ENCODE assay signal across 19 cellular contexts in genomic region chr22:35634015-35634414, GRCh38. TPM values are rescaled to one million over a fixed set of nuclear protein-coding genes. Genes with fewer than 3 reads are reported as not detected.
DNase-seq lines count a peak whose midpoint lies in the region; ATAC-seq, FAIRE-seq and TF ChIP-seq lines count a peak whose summit lies in the region.
"Had no signal": no experiment of that assay in that cellular context is flagged by ENCODE, and none has a peak within 500 bp of the region (broad histone marks: within the 10 kb centered on the region; RNA-seq: fewer than 3 reads in every experiment).

No MANE protein-coding gene starts in this region.

- POLR2A ChIA-PET in GM12878 (lab: Charles Lee) = interaction anchor here (1.1 kb wide), 1 partner anchor 15 kb away, joined by 3 read pairs; no protein-coding TSS in a partner anchor

- no peaks in the 10 kb centered on the region for H3K79me2 ChIP-seq in GM12878 (ENCODE audit: control insufficient read depth, insufficient read depth, low read length)

- no TSS peak for BruUV-seq in GM12878 (replicated peaks; lab: Mats Ljungman, UMichigan)

- H3K36me3 ChIP-seq in GM12878 (ENCODE audit: control insufficient read depth in 2 of 2, insufficient read depth in 2 of 2, low read length in 1 of 2) (no peaks in the 10 kb centered on the region), upper lobe of right lung (no peaks in the 10 kb centered on the region)
- H3K36me3 ChIP-seq: ovary, vagina had no signal

- ATAC-seq in Right ventricle myocardium inferior (no peak), GM12878 (peak; percentile 7; the same call in 1 of the 3 replicates), upper lobe of right lung (peak; percentile 21), omental fat pad (ENCODE audit: low FRiP score) (no peak)
- ATAC-seq: left ventricle myocardium superior had no signal

- FAIRE-seq in GM12878 (lab: Jason Lieb, UNC) = no peak

- H3K4me2 ChIP-seq in GM12878 (ENCODE audit: control insufficient read depth, insufficient read depth) = no peak overlapping the region

- WGBS in GM12878 (ENCODE audit: insufficient coverage, insufficient replicate concordance, low lambda C conversion rate, missing lambda C conversion rate) = 39% methylated on average over 5 of the region's 5 CpGs

- RAD21 ChIA-PET in GM12878 (lab: Charles Lee; ENCODE audit: unreplicated experiment) = interaction anchor here (2.5 kb wide), 1 partner anchor 14 kb away, joined by 10 read pairs; the partner anchor contains the start of gene APOL6

- no peak for TF ChIP-seq EP300 in GM12878 (IDR thresholded peaks at IDR 0.05; ENCODE audit: borderline replicate concordance in 1 of 2, control insufficient read depth in 1 of 2, low read depth in 2 of 2, low read length in 2 of 2)

- no peak overlapping the region for H3K9ac ChIP-seq in GM12878 (ENCODE audit: control insufficient read depth, insufficient read depth, low read length)

- no peak for TF ChIP-seq CTCF in GM12878 (IDR thresholded peaks at IDR 0.05 in 2 of 3, conservative IDR thresholded peaks at IDR 0.05 in 1 of 3; ENCODE audit: control insufficient read depth in 2 of 3, extremely low read depth in 1 of 3, insufficient read depth in 1 of 3, low read depth in 3 of 3, low read length in 3 of 3)
- no peak for TF ChIP-seq CTCF in upper lobe of right lung (IDR thresholded peaks at IDR 0.05)
- no peak for TF ChIP-seq CTCF in foreskin fibroblast (IDR thresholded peaks at IDR 0.05; ENCODE audit: low read depth, low read length)
- no peak for TF ChIP-seq CTCF in omental fat pad (IDR thresholded peaks at IDR 0.05)

- H3K27me3 ChIP-seq in GM12878 (replicated peaks in 1 of 2; ENCODE audit: control insufficient read depth in 2 of 2, insufficient read depth in 2 of 2, low read length in 1 of 2) = no peaks in the 10 kb centered on the region
- no peaks in the 10 kb centered on the region for H3K27me3 ChIP-seq in upper lobe of right lung
- H3K27me3 ChIP-seq: ovary, vagina had no signal

- SMC1A ChIA-PET in GM12878 (lab: Charles Lee; ENCODE audit: uncharacterized antibody, unreplicated experiment) = interaction anchor here (2.1 kb wide), 1 partner anchor 14 kb away, joined by 12 read pairs; the partner anchor contains the start of gene APOL6

- no peak overlapping the region for H2AFZ ChIP-seq in GM12878 (ENCODE audit: control insufficient read depth, low read depth, low read length)

- H4K20me1 ChIP-seq in GM12878 (ENCODE audit: control insufficient read depth, insufficient read depth) = no peaks in the 10 kb centered on the region

- no peak for TF ChIP-seq POLR2A in GM12878 (IDR thresholded peaks at IDR 0.05; ENCODE audit: low read depth, low read length)

- H3K27ac ChIP-seq in GM12878 (ENCODE audit: control insufficient read depth, insufficient read depth) = no peak overlapping the region
- H3K27ac ChIP-seq in upper lobe of right lung = no peak overlapping the region
- H3K27ac ChIP-seq: ovary, vagina had no signal

- peak; percentile 46 for DNase-seq in cardiac septum (ENCODE audit: low spot score)
- no peak for DNase-seq in Right ventricle myocardium inferior (ENCODE audit: missing footprints)
- DNase-seq in NOMO-1 treated with DMSO at 0.1 percent for 48 hours (lab: John Stamatoyannopoulos, UW; ENCODE audit: unreplicated experiment) = peak; percentile 22
- no peak for DNase-seq in GM12878 (ENCODE audit: low read depth, low spot score)
- DNase-seq in upper lobe of right lung = no peak
- DNase-seq in foreskin fibroblast = no peak
- no peak for DNase-seq in omental fat pad (ENCODE audit: low spot score)
- DNase-seq in glomerular visceral epithelial cell (ENCODE audit: extremely low spot score) = no peak
- DNase-seq: activated CD4-positive, CD25-positive, alpha-beta regulatory T cell treated with anti-CD3 and anti-CD28 coated beads, Interleukin-2, amount 50 U/mL, for 72 hours; anterior cingulate cortex; cerebellar nuclear complex; left ventricle myocardium superior; NCI-H1105 treated with DMSO at 0.1 percent for 48 hours; NCI-H2171 treated with DMSO at 0.1 percent for 48 hours; ovary; SHP77 treated with DMSO at 0.1 percent for 48 hours; stimulated activated CD4-positive, alpha-beta T cell treated with anti-CD3 and anti-CD28 coated beads, Interleukin-2, amount 100 ng/mL, for 24 hours had no signal

- CTCF ChIA-PET in GM12878 (lab: Yijun Ruan, JAX) = interaction anchor here (1.8 kb wide), 1 partner anchor 13 kb away, joined by 5 read pairs; no protein-coding TSS in a partner anchor

- H3K4me1 ChIP-seq in GM12878 (ENCODE audit: control insufficient read depth, insufficient read depth, low read length) = peaks cover 12% of the 10 kb centered on the region
- peaks cover 24% of the 10 kb centered on the region for H3K4me1 ChIP-seq in upper lobe of right lung

- no peak for TF ChIP-seq RAD21 in GM12878 (IDR thresholded peaks at IDR 0.05; ENCODE audit: insufficient read depth, low read depth, low read length)

- intact Hi-C loops in cardiac septum (cut with DNase I) = no loop called here
- intact Hi-C loops in Right ventricle myocardium inferior (cut with DNase I) = no loop called here
- intact Hi-C loops in GM12878 (cut with micrococcal nuclease; ENCODE audit: unreplicated experiment) = loop anchor here (5.0 kb wide), 1 partner anchor 108 kb away; no protein-coding TSS in a partner anchor
- intact Hi-C loops in upper lobe of right lung (cut with DNase I) = no loop called here

- H3K9me3 ChIP-seq in GM12878 (replicated peaks; ENCODE audit: control insufficient read depth, insufficient read depth, low read length) = no peaks in the 10 kb centered on the region
- no peaks in the 10 kb centered on the region for H3K9me3 ChIP-seq in upper lobe of right lung
- H3K9me3 ChIP-seq: ovary, vagina had no signal

- in situ Hi-C loops in GM12878 (cut with MboI) = no loop called here

- H3K4me3 ChIP-seq in GM12878 (no peak overlapping the region), upper lobe of right lung (no peak overlapping the region), foreskin fibroblast (ENCODE audit: low read depth in 1 of 2, low read length in 2 of 2) (no peak overlapping the region)
- H3K4me3 ChIP-seq: ovary, vagina had no signal

TF ChIP-seq in GM12878, 131 proteins besides CTCF, POLR2A, EP300 and RAD21 (continues in another document):
- TF ChIP-seq BCL11A (IDR thresholded peaks at IDR 0.05; ENCODE audit: low read depth, low read length) = no peak
- no peak for TF ChIP-seq EGR1 (IDR thresholded peaks at IDR 0.05; ENCODE audit: borderline replicate concordance in 1 of 2, low read depth in 2 of 2, low read length in 2 of 2)
- no peak for TF ChIP-seq CBX3 (IDR thresholded peaks at IDR 0.05; ENCODE audit: borderline replicate concordance, low read depth)

RNA-seq across cellular contexts. Expression of gene APOL6, which starts 14.2 kb away (rescaled TPM):
- 5.7 TPM for total RNA-seq in cardiac septum
- 6.6 TPM for total RNA-seq in Right ventricle myocardium inferior
- 5.7 and 5.9 TPM in 2 replicates for total RNA-seq in GM12878 (2013; cell fraction: nucleolus; rRNA removed)
- total RNA-seq in GM12878 (2014; rRNA removed) = 20.7 and 26.0 TPM in 2 replicates
- total RNA-seq in GM12878 (2014; rRNA removed; fragmentation: Illumina TruSeq; extraction: Trizol) = 22.9 and 23.0 TPM in 2 replicates
- 16.2 and 16.9 TPM in 2 replicates for total RNA-seq in GM12878 (2021)
- polyA plus RNA-seq in GM12878 (2011; ENCODE audit: low read depth) = 4.0 TPM
- polyA plus RNA-seq in GM12878 (2011; rRNA removed) = 10.4 and 13.7 TPM in 2 replicates
- 6.3 and 7.1 TPM in 2 replicates for polyA plus RNA-seq in GM12878 (2011; cell fraction: cytosol; rRNA removed)
- polyA plus RNA-seq in GM12878 (2011; cell fraction: nucleus; rRNA removed) = 3.8 TPM in 2 replicates
- polyA plus RNA-seq in GM12878 (2012) = 4.3 and 5.8 TPM in 2 replicates
- 13.2 and 15.9 TPM in 2 replicates for polyA plus RNA-seq in GM12878 (2014; fragmentation: Illumina TruSeq; extraction: Trizol)
- polyA plus RNA-seq in GM12878 (2014; fragmentation: Nextera tagmentation; extraction: Ambion mirVana) = 1 to 10 TPM; 4.3 to 6.7 TPM
- 7.3 and 8.2 TPM in 2 replicates for polyA plus RNA-seq in GM12878 (2014; rRNA removed)
- 1 to 10 TPM; 5.7 to 6.4 TPM for polyA plus RNA-seq in GM12878 (2016; fragmentation: Nextera tagmentation; extraction: Ambion mirVana)
- polyA minus RNA-seq in GM12878 (2011; rRNA and poly(A)+ RNA removed) = 21.0 and 22.7 TPM in 2 replicates
- 9.1 and 10.6 TPM in 2 replicates for polyA minus RNA-seq in GM12878 (2011; cell fraction: cytosol; rRNA and poly(A)+ RNA removed)
- 4.7 and 5.6 TPM in 2 replicates for polyA minus RNA-seq in GM12878 (2011; cell fraction: nucleus; rRNA and poly(A)+ RNA removed)
- 45.6 TPM for total RNA-seq in upper lobe of right lung
- 100 to 1,000 TPM in 1 of 4 donors, 10 to 100 TPM in 3; 53.8 to 104 (median 75.1) TPM for total RNA-seq in omental fat pad

RNA-seq across cellular contexts. Expression of gene MB, which starts 16.9 kb away (rescaled TPM):
- total RNA-seq in cardiac septum = 7,641 TPM
- 17,829 TPM for total RNA-seq in Right ventricle myocardium inferior
- not detected in 2 replicates for total RNA-seq in GM12878 (2013; cell fraction: nucleolus; rRNA removed)
- 0.16 and 0.23 TPM in 2 replicates for total RNA-seq in GM12878 (2014; rRNA removed)
- total RNA-seq in GM12878 (2014; rRNA removed; fragmentation: Illumina TruSeq; extraction: Trizol) = 0.31 TPM in 1 of 2 replicates, not detected in the other
- total RNA-seq in GM12878 (2021) = 0.41 TPM in 1 of 2 replicates, not detected in the other
- polyA plus RNA-seq in GM12878 (2011; ENCODE audit: low read depth) = not detected
- 0.19 and 0.33 TPM in 2 replicates for polyA plus RNA-seq in GM12878 (2011; rRNA removed)
- 0.18 and 0.48 TPM in 2 replicates for polyA plus RNA-seq in GM12878 (2011; cell fraction: cytosol; rRNA removed)
- polyA plus RNA-seq in GM12878 (2011; cell fraction: nucleus; rRNA removed) = 0.31 TPM in 1 of 2 replicates, not detected in the other
- polyA plus RNA-seq in GM12878 (2012) = not detected in 2 replicates
- 0.15 TPM in 1 of 2 replicates, not detected in the other for polyA plus RNA-seq in GM12878 (2014; fragmentation: Illumina TruSeq; extraction: Trizol)
- under 1 TPM in 1 of 2 experiments, not detected in 1; 0.09 TPM for polyA plus RNA-seq in GM12878 (2014; fragmentation: Nextera tagmentation; extraction: Ambion mirVana)
- 0.18 and 0.24 TPM in 2 replicates for polyA plus RNA-seq in GM12878 (2014; rRNA removed)
- not detected for polyA plus RNA-seq in GM12878 (2016; fragmentation: Nextera tagmentation; extraction: Ambion mirVana)
- not detected in 2 replicates for polyA minus RNA-seq in GM12878 (2011; rRNA and poly(A)+ RNA removed)
- not detected in 2 replicates for polyA minus RNA-seq in GM12878 (2011; cell fraction: cytosol; rRNA and poly(A)+ RNA removed)
- not detected in 2 replicates for polyA minus RNA-seq in GM12878 (2011; cell fraction: nucleus; rRNA and poly(A)+ RNA removed)
- total RNA-seq in upper lobe of right lung = 2.2 TPM
- under 1 TPM in 1 of 4 donors, not detected in 3; 0.44 TPM for total RNA-seq in omental fat pad
- total RNA-seq: fibroblast of lung, vagina had no signal
- polyA plus RNA-seq: fibroblast of lung had no signal

Comparison
In these comparisons a context has a peak if more than half of its experiments do, and no peak if none do; other contexts are left out.
1. DNase-seq: peak in cardiac septum (single experiment) and NOMO-1 treated with DMSO at 0.1 percent for 48 hours (single experiment); none in Right ventricle myocardium inferior (single experiment), GM12878 (single experiment), upper lobe of right lung (single experiment), foreskin fibroblast (0 of 2), omental fat pad (single experiment) and glomerular visceral epithelial cell (single experiment).
2. ATAC-seq: peak in GM12878 (single experiment) and upper lobe of right lung (single experiment); none in Right ventricle myocardium inferior (single experiment) and omental fat pad (single experiment).
3. RNA of gene MB, which starts 16.9 kb away (total RNA-seq): 17,829 TPM in Right ventricle myocardium inferior (single experiment) and 7,641 TPM in cardiac septum (single experiment); 2.2 TPM in upper lobe of right lung (single experiment), 0.16 to 0.41 TPM in GM12878 and 0.44 TPM in omental fat pad; every median in the first group is over 1,000 times any median in the second.